In genomic region chr7:46696741-46697140, GRCh38 we compare ENCODE assay signal across 20 cellular contexts.
"Had no signal": no experiment of that assay in that cellular context is flagged by ENCODE, and none has a peak within 500 bp of the region (broad histone marks: within the 10 kb centered on the region; RNA-seq: fewer than 3 reads in every experiment).

No MANE protein-coding gene starts in this region.

- H3K27me3 Mint-ChIP-seq: naive thymus-derived CD8-positive, alpha-beta T cell had no signal

- H3K27ac ChIP-seq: colonic mucosa, foreskin keratinocyte, neutrophil, right atrium auricular region, suprapubic skin, thyroid gland, upper lobe of left lung, uterus had no signal

- H3K4me1 Mint-ChIP-seq: naive thymus-derived CD8-positive, alpha-beta T cell; stimulated activated effector memory CD8-positive, alpha-beta T cell treated with anti-CD3 and anti-CD28 coated beads, Interleukin-12 subunit alpha, Interleukin-12 subunit beta, amount 100 ng/mL, for 72 hours had no signal

- ATAC-seq: foreskin keratinocyte; naive thymus-derived CD8-positive, alpha-beta T cell; stimulated activated effector memory CD8-positive, alpha-beta T cell treated with anti-CD3 and anti-CD28 coated beads, Interleukin-12 subunit alpha, Interleukin-12 subunit beta, amount 100 ng/mL, for 72 hours; stimulated activated naive CD8-positive, alpha-beta T cell treated with anti-CD3 and anti-CD28 coated beads, Interleukin-15, Interleukin-2, amounts not matched to agents 100 U/mL and 50 U/mL, for 24 hours had no signal

- H3K27ac Mint-ChIP-seq: naive thymus-derived CD8-positive, alpha-beta T cell; stimulated activated effector memory CD8-positive, alpha-beta T cell treated with anti-CD3 and anti-CD28 coated beads, Interleukin-12 subunit alpha, Interleukin-12 subunit beta, amount 100 ng/mL, for 72 hours had no signal

- H3K36me3 ChIP-seq: colonic mucosa, neutrophil, right atrium auricular region, suprapubic skin, thyroid gland, upper lobe of left lung, uterus had no signal

- H3K36me3 Mint-ChIP-seq: naive thymus-derived CD8-positive, alpha-beta T cell; stimulated activated effector memory CD8-positive, alpha-beta T cell treated with anti-CD3 and anti-CD28 coated beads, Interleukin-12 subunit alpha, Interleukin-12 subunit beta, amount 100 ng/mL, for 72 hours had no signal

- H3K4me3 Mint-ChIP-seq: naive thymus-derived CD8-positive, alpha-beta T cell; stimulated activated effector memory CD8-positive, alpha-beta T cell treated with anti-CD3 and anti-CD28 coated beads, Interleukin-12 subunit alpha, Interleukin-12 subunit beta, amount 100 ng/mL, for 72 hours had no signal

- H3K4me1 ChIP-seq: colonic mucosa, foreskin keratinocyte, right atrium auricular region, suprapubic skin, thyroid gland, upper lobe of left lung, uterus had no signal

- H3K9me3 ChIP-seq: colonic mucosa, neutrophil, right atrium auricular region, suprapubic skin, thyroid gland, upper lobe of left lung, uterus had no signal

- H3K27me3 ChIP-seq: colonic mucosa, foreskin keratinocyte, neutrophil, right atrium auricular region, suprapubic skin, thyroid gland, upper lobe of left lung, uterus had no signal

- DNase-seq: colonic mucosa; dermis blood vessel endothelial cell; foreskin keratinocyte; head of caudate nucleus; hippocampal formation; kidney glomerular epithelial cell; mesendoderm; naive thymus-derived CD8-positive, alpha-beta T cell; posterior cingulate gyrus; small intestine; stimulated activated CD4-positive, alpha-beta T cell treated with anti-CD3 and anti-CD28 coated beads, Interleukin-2, amount 100 ng/mL, for 48 hours; stimulated activated CD8-positive, alpha-beta memory T cell treated with anti-CD3 and anti-CD28 coated beads, Interleukin-4, amount 100 ng/mL, for 48 hours; stimulated activated naive CD8-positive, alpha-beta T cell treated with anti-CD3 and anti-CD28 coated beads, Interleukin-15, Interleukin-2, amounts not matched to agents 100 U/mL and 50 U/mL, for 24 hours; thyroid gland; upper lobe of left lung; uterus had no signal

- H3K4me3 ChIP-seq: colonic mucosa, right atrium auricular region, suprapubic skin, thyroid gland, upper lobe of left lung, uterus had no signal
